ENCODE assay signal across 2 cellular contexts in the genomic region with DNA sequence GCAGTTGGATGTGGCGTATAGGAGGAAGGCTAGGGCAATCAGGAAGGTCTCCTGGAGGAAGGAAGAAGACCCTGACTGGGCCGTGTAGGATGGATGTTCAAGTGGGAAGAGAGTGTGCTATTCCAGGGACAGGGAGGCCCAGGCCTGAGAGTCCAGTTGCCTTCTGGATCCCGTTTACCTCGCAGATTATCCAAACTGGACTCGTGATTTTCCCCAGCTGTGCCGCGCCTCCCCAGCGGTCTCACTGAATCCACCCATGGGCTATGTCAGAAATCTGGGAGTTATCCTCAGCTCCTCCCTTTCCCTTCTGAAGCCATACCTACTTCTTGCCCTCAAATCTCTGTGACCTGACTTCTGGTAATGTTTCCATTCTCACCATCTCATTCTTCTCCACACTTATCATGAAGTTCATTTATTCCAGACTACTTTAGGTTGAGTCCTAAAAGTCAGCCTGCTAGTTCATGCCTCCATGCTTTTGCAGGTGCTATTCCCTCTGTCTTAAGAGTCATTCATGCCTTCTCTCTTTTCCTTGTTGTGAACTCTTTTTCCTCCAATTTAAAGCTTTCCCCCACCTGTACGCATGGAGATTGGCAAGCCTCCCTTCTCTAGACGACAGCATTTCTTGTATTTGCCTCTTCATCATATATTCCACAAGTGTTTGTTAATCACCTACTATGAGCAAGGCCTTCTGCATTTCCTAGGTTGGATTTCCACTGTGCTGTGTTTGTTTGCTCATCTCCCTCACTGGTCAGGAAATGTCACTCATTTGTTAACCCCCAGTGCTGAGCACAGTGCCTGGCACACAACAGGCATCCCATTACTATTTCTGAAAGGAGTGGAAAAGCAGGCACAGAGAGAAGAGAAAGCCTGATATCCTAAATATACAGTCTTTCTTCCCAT.
TF ChIP-seq lines count a peak whose summit lies in the region.

No MANE protein-coding gene starts in this region.

TF ChIP-seq in SK-N-SH, 30 proteins besides CTCF, POLR2A, EP300 and RAD21 (continued from another document):
- TF ChIP-seq PBX3 (IDR thresholded peaks at IDR 0.05): no peak
- no peak for TF ChIP-seq POLR2AphosphoS5 (IDR thresholded peaks at IDR 0.05; ENCODE audit: low read depth, low read length)
- TF ChIP-seq TEAD4 (IDR thresholded peaks at IDR 0.05; ENCODE audit: borderline replicate concordance, insufficient read depth): no peak
- no peak for TF ChIP-seq ELF1 (IDR thresholded peaks at IDR 0.05)
- TF ChIP-seq, protein P1, sequence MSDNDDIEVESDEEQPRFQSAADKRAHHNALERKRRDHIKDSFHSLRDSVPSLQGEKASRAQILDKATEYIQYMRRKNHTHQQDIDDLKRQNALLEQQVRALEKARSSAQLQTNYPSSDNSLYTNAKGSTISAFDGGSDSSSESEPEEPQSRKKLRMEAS (IDR thresholded peaks at IDR 0.05; ENCODE audit: low read depth): no peak
- TF ChIP-seq TCF12 (IDR thresholded peaks at IDR 0.05): no peak
- TF ChIP-seq GABPA (IDR thresholded peaks at IDR 0.05; ENCODE audit: low read depth): no peak
- TF ChIP-seq GATA2 (CRISPR knock-in tag; IDR thresholded peaks at IDR 0.05): no peak
- no peak for TF ChIP-seq IRF3 (IDR thresholded peaks at IDR 0.05; ENCODE audit: low read depth, low read length)
- TF ChIP-seq JUND (IDR thresholded peaks at IDR 0.05): no peak
- no peak for TF ChIP-seq REST (IDR thresholded peaks at IDR 0.05; ENCODE audit: low read depth, low read length)
TF ChIP-seq in SK-N-SH: peak in this region for 0.

TF ChIP-seq in SK-N-SH treated with all-trans-retinoic acid at 6 μM for 48 hours, 23 proteins besides CTCF, POLR2A, EP300 and RAD21:
- no peak for TF ChIP-seq CREB5 (CRISPR knock-in tag; IDR thresholded peaks at IDR 0.05; ENCODE audit: low read depth)
- no peak for TF ChIP-seq RARB (CRISPR knock-in tag; IDR thresholded peaks at IDR 0.05)
- no peak for TF ChIP-seq ZNF565 (CRISPR knock-in tag; conservative IDR thresholded peaks at IDR 0.05; ENCODE audit: low read depth)
- no peak for TF ChIP-seq GLIS3 (CRISPR knock-in tag; IDR thresholded peaks at IDR 0.05)
- TF ChIP-seq ESRRG (CRISPR knock-in tag; IDR thresholded peaks at IDR 0.05): no peak
- TF ChIP-seq CSDC2 (CRISPR knock-in tag; IDR thresholded peaks at IDR 0.05): no peak
